Comparison of ENCODE assay signal across 8 cellular contexts in genomic region chr4:7719354-7720174, GRCh38.
A peak's percentile ranks its signal among the peaks of the same experiment; 100 is the strongest.
DNase-seq lines count a peak whose midpoint lies in the region; ATAC-seq and TF ChIP-seq lines count a peak whose summit lies in the region.

No MANE protein-coding gene starts in this region.

- 19 to 20% methylated on average over 32 to 33 of the region's 33 CpGs for WGBS in GM23248 (ENCODE audit: low coverage in 1 of 2, low lambda C conversion rate in 2 of 2, missing lambda C conversion rate in 2 of 2), 2 experiments

- no peaks in the 10 kb centered on the region for H4K20me1 ChIP-seq in GM23248 (ENCODE audit: insufficient read depth)

- in situ Hi-C loops in GM23248 (cut with MboI), result loop anchor here (25.0 kb wide), 1 partner anchor 532 kb away; the partner anchor contains the start of gene SORCS2

- no peaks in the 10 kb centered on the region for H3K9me2 ChIP-seq in GM23248 (ENCODE audit: insufficient read depth)

- peak; percentile 74 for TF ChIP-seq CTCF in AG10803 (conservative IDR thresholded peaks at IDR 0.05; ENCODE audit: low read length)

- no peak overlapping the region for H3K4me3 ChIP-seq in AG10803 (ENCODE audit: low read length)
- H3K4me3 ChIP-seq in GM23248, result no peak overlapping the region

- no peak overlapping the region for H3K9ac ChIP-seq in GM23248

- H3K36me3 ChIP-seq in GM23248 (ENCODE audit: low read depth), result no peaks in the 10 kb centered on the region

- DNase-seq in AG10803 (ENCODE audit: low read depth) (peak; percentile 16), GM23248 (peak; percentile 57), RPMI8226 (peak; percentile 50), activated gamma-delta T cell treated with Interleukin-2 at 50 U/mL for 16 hours (peak; percentile 58), globus pallidus (ENCODE audit: low spot score) (peak; percentile 38), retina (peak; percentile 89), DMS153 (lab: John Stamatoyannopoulos, UW) (no peak)

- H3K4me1 ChIP-seq in GM23248 (ENCODE audit: insufficient read depth), result no peaks in the 10 kb centered on the region

- H3K27ac ChIP-seq in GM23248, result no peak overlapping the region

- ATAC-seq in HG03280 (IDR thresholded peaks at IDR 0.05; ENCODE audit: unreplicated experiment), result no peak

- no peaks in the 10 kb centered on the region for H3F3A ChIP-seq in GM23248 (ENCODE audit: insufficient read depth)

- H2AFZ ChIP-seq in GM23248, result no peak overlapping the region

- H3K27me3 ChIP-seq in GM23248 (replicated peaks; ENCODE audit: insufficient read depth), result no peaks in the 10 kb centered on the region

- H3K9me3 ChIP-seq in GM23248 (ENCODE audit: low read depth), result no peaks in the 10 kb centered on the region

- no peaks in the 10 kb centered on the region for H3K79me2 ChIP-seq in GM23248 (ENCODE audit: insufficient read depth)

- H3K4me2 ChIP-seq in GM23248 (ENCODE audit: unreplicated experiment), result no peak overlapping the region
